1 cellular context compared by ENCODE assay signal in genomic region chr11:111870887-111871692, GRCh38.
A peak's percentile ranks its signal among the peaks of the same experiment; 100 is the strongest.
TF ChIP-seq lines count a peak whose summit lies in the region.

Gene ALG9 (minus strand): TSS chr11:111871581. CDS start chr11:111871482, 99 bp downstream.

TF ChIP-seq in HepG2, 621 proteins besides CTCF, POLR2A, EP300 and RAD21 (continued from another document and continues in another):
- no peak for TF ChIP-seq DZIP1 (CRISPR knock-in tag; IDR thresholded peaks at IDR 0.05)
- TF ChIP-seq EHMT2 (IDR thresholded peaks at IDR 0.05; ENCODE audit: borderline replicate concordance, low read depth, low read length), result no peak
- no peak for TF ChIP-seq ZFP1 (CRISPR knock-in tag; IDR thresholded peaks at IDR 0.05)
- TF ChIP-seq DR1 (CRISPR knock-in tag; IDR thresholded peaks at IDR 0.05), result 0 out of 2 replicates have a peak, but pooled peaks have one; percentile 40
- no peak for TF ChIP-seq ZNF747 (CRISPR knock-in tag; IDR thresholded peaks at IDR 0.05; ENCODE audit: borderline replicate concordance)
- no peak; the same call in 1 of the 2 replicates for TF ChIP-seq RXRB (CRISPR knock-in tag; IDR thresholded peaks at IDR 0.05; ENCODE audit: borderline replicate concordance)
- no peak for TF ChIP-seq ZNF792 (CRISPR knock-in tag; IDR thresholded peaks at IDR 0.05)
- no peak for TF ChIP-seq THAP9 (CRISPR knock-in tag; IDR thresholded peaks at IDR 0.05; ENCODE audit: borderline replicate concordance)
- TF ChIP-seq CREB1 (IDR thresholded peaks at IDR 0.05), result no peak
- TF ChIP-seq CREB1 (CRISPR knock-in tag; IDR thresholded peaks at IDR 0.05), result no peak; the same call in 1 of the 2 replicates
- no peak for TF ChIP-seq ZNF256 (CRISPR knock-in tag; conservative IDR thresholded peaks at IDR 0.05)
- TF ChIP-seq NR0B2 (CRISPR knock-in tag; IDR thresholded peaks at IDR 0.05), result peak; percentile 81; the same call in 1 of the 2 replicates
- TF ChIP-seq PRMT3 (CRISPR knock-in tag; IDR thresholded peaks at IDR 0.05; ENCODE audit: borderline replicate concordance, low read depth), result no peak
- TF ChIP-seq PPARG (CRISPR knock-in tag; conservative IDR thresholded peaks at IDR 0.05), result peak; percentile 8; the same call in 1 of the 2 replicates
- no peak for TF ChIP-seq NAIF1 (CRISPR knock-in tag; IDR thresholded peaks at IDR 0.05; ENCODE audit: borderline replicate concordance)
- no peak for TF ChIP-seq RFX5 (IDR thresholded peaks at IDR 0.05; ENCODE audit: low read depth, low read length)
- no peak for TF ChIP-seq ZFP62 (CRISPR knock-in tag; IDR thresholded peaks at IDR 0.05)
- peak; percentile 74; the same call in 1 of the 2 replicates for TF ChIP-seq ZFP91 (CRISPR knock-in tag; IDR thresholded peaks at IDR 0.05; ENCODE audit: borderline replicate concordance)
- TF ChIP-seq HOXA5 (CRISPR knock-in tag; IDR thresholded peaks at IDR 0.05), result peak; percentile 34; the same call in 1 of the 2 replicates
- no peak for TF ChIP-seq FOXO1 (CRISPR knock-in tag; IDR thresholded peaks at IDR 0.05)
- no peak for TF ChIP-seq SNRNP70 (IDR thresholded peaks at IDR 0.05; ENCODE audit: low read depth, low read length)
- no peak; the same call in 1 of the 2 replicates for TF ChIP-seq PAX8 (CRISPR knock-in tag; IDR thresholded peaks at IDR 0.05; ENCODE audit: borderline replicate concordance)
- no peak for TF ChIP-seq ZKSCAN5 (CRISPR knock-in tag; IDR thresholded peaks at IDR 0.05)
- peak; percentile 76 for TF ChIP-seq SPEN (CRISPR knock-in tag; IDR thresholded peaks at IDR 0.05; ENCODE audit: low read depth)
- no peak; the same call in 1 of the 2 replicates for TF ChIP-seq CENPT (CRISPR knock-in tag; IDR thresholded peaks at IDR 0.05; ENCODE audit: low read depth)
- TF ChIP-seq RARA (CRISPR knock-in tag; IDR thresholded peaks at IDR 0.05), result no peak; the same call in 1 of the 2 replicates
- TF ChIP-seq SRSF1 (optimal IDR thresholded peaks at IDR 0.05; ENCODE audit: low read depth, low read length), result no peak
- TF ChIP-seq MXD4 (CRISPR knock-in tag; IDR thresholded peaks at IDR 0.05), result peak; percentile 69; the same call in 1 of the 2 replicates
- no peak for TF ChIP-seq ZBED4 (CRISPR knock-in tag; IDR thresholded peaks at IDR 0.05; ENCODE audit: borderline replicate concordance)
- TF ChIP-seq ZHX1 (CRISPR knock-in tag; IDR thresholded peaks at IDR 0.05; ENCODE audit: low read depth), result peak; percentile 93
- TF ChIP-seq HCFC1 (IDR thresholded peaks at IDR 0.05; ENCODE audit: low read depth, low read length), result no peak
- TF ChIP-seq MNT (IDR thresholded peaks at IDR 0.05), result no peak
- no peak for TF ChIP-seq PATZ1 (CRISPR knock-in tag; IDR thresholded peaks at IDR 0.05)
- TF ChIP-seq ZNF563 (CRISPR knock-in tag; IDR thresholded peaks at IDR 0.05), result peak; percentile 86
- TF ChIP-seq TGIF2 (CRISPR knock-in tag; IDR thresholded peaks at IDR 0.05), result no peak
- TF ChIP-seq ZNF788 (CRISPR knock-in tag; IDR thresholded peaks at IDR 0.05; ENCODE audit: borderline replicate concordance), result peak; percentile 48; the same call in 1 of the 2 replicates
- 0 out of 2 replicates have a peak, but pooled peaks have one; percentile 19 for TF ChIP-seq NFYB (CRISPR knock-in tag; IDR thresholded peaks at IDR 0.05)
- peak; percentile 94 for TF ChIP-seq KDM5A (IDR thresholded peaks at IDR 0.05; ENCODE audit: borderline replicate concordance, low read length)
- peak; percentile 75; the same call in 1 of the 2 replicates for TF ChIP-seq ZNF354B (CRISPR knock-in tag; IDR thresholded peaks at IDR 0.05)
- TF ChIP-seq SMAD9 (CRISPR knock-in tag; IDR thresholded peaks at IDR 0.05), result no peak
- TF ChIP-seq STAT5B (CRISPR knock-in tag; IDR thresholded peaks at IDR 0.05), result no peak
- 0 out of 2 replicates have a peak, but pooled peaks have one; percentile 15 for TF ChIP-seq ZNF136 (CRISPR knock-in tag; IDR thresholded peaks at IDR 0.05; ENCODE audit: low read depth)
- TF ChIP-seq ZNF530 (CRISPR knock-in tag; IDR thresholded peaks at IDR 0.05; ENCODE audit: low read depth), result no peak
- TF ChIP-seq BCL3 (CRISPR knock-in tag; IDR thresholded peaks at IDR 0.05), result peak; percentile 92
- TF ChIP-seq ZNF660 (CRISPR knock-in tag; IDR thresholded peaks at IDR 0.05; ENCODE audit: borderline replicate concordance, low read depth), result no peak
